8 cellular contexts compared by ENCODE assay signal in genomic region chr16:66552288-66553143, GRCh38. TPM values are rescaled to one million over a fixed set of nuclear protein-coding genes. Genes with fewer than 3 reads are reported as not detected.
A peak's percentile ranks its signal among the peaks of the same experiment; 100 is the strongest.
DNase-seq lines count a peak whose midpoint lies in the region; ATAC-seq and TF ChIP-seq lines count a peak whose summit lies in the region.

A gene with protein sequence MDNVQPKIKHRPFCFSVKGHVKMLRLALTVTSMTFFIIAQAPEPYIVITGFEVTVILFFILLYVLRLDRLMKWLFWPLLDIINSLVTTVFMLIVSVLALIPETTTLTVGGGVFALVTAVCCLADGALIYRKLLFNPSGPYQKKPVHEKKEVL (plus strand): TSS chr16:66552576. CDS start chr16:66552716, 140 bp downstream.

- H3K9me3 ChIP-seq in DND-41 (ENCODE audit: insufficient read depth, low read length, severe bottlenecking), result no peaks in the 10 kb centered on the region
- H3K9me3 ChIP-seq in RWPE2 (ENCODE audit: severe bottlenecking), result no peaks in the 10 kb centered on the region

- H3K4me3 ChIP-seq in DND-41 (ENCODE audit: low read depth in 1 of 2, low read length in 2 of 2) (peak within 1 kb of the TSS; percentile 36 to 86), LNCaP clone FGC (ENCODE audit: low read depth, low read length) (peak within 1 kb of the TSS; percentile 68), RWPE2 (ENCODE audit: severe bottlenecking) (peak within 1 kb of the TSS; percentile 40), fibroblast of mammary gland (ENCODE audit: control insufficient read depth, low read depth, low read length) (peak within 1 kb of the TSS; percentile 80)

- DNase-seq in DND-41 (peak; percentile 94), GOT3 (lab: John Stamatoyannopoulos, UW) (peak; percentile 61), LNCaP clone FGC (ENCODE audit: low read depth) (peak; percentile 50), RWPE2 (ENCODE audit: low spot score) (peak; percentile 82), fibroblast of mammary gland (ENCODE audit: low read depth) (peak; percentile 81), natural killer cell (peak; percentile 93)
- peak; percentile 89 for DNase-seq in stimulated activated naive B cell treated with anti-CD40 and anti-IgM and Interleukin-4, amounts not matched to agents 10 μg/mL and 1 μg/mL and 100 μg/mL, for 72 hours

- peak within 1 kb of the TSS; percentile 99 for H3K27ac Mint-ChIP-seq in activated T-helper 17 cell treated with anti-CD3 and anti-CD28 coated beads, Interleukin-2, amount 50 U/mL, for 72 hours
- H3K27ac Mint-ChIP-seq in natural killer cell, result peak within 1 kb of the TSS; percentile 96 to 97
- H3K27ac Mint-ChIP-seq in stimulated activated naive B cell treated with anti-CD40 and anti-IgM and Interleukin-4, amounts not matched to agents 10 μg/mL and 1 μg/mL and 100 μg/mL, for 72 hours, result peak within 1 kb of the TSS; percentile 97

- peaks cover 67% of the 10 kb centered on the region for H3K79me2 ChIP-seq in DND-41 (ENCODE audit: insufficient read depth, low read length)

- peak; percentile 63 for ATAC-seq in DND-41 (ENCODE audit: insufficient read depth, low read depth)
- peak; percentile 67 for ATAC-seq in RWPE2 (ENCODE audit: low read depth)
- peak; percentile 76 for ATAC-seq in activated T-helper 17 cell treated with anti-CD3 and anti-CD28 coated beads, Interleukin-2, amount 50 U/mL, for 72 hours (replicated peaks)
- ATAC-seq in natural killer cell, result peak; percentile 66 to 89 (median 85)
- ATAC-seq in stimulated activated naive B cell treated with anti-CD40 and anti-IgM and Interleukin-4, amounts not matched to agents 10 μg/mL and 1 μg/mL and 100 μg/mL, for 72 hours (replicated peaks), result peak; percentile 77 to 84

- H3K4me1 ChIP-seq in DND-41 (ENCODE audit: insufficient read depth, low read length), result peaks cover 92% of the 10 kb centered on the region
- H3K4me1 ChIP-seq in RWPE2 (ENCODE audit: insufficient read depth, poor library complexity, severe bottlenecking), result peaks cover 24% of the 10 kb centered on the region

- peaks cover 34% of the 10 kb centered on the region; the same call in 1 of the 2 replicates for H4K20me1 ChIP-seq in DND-41 (ENCODE audit: insufficient read depth, low read length)

- peak within 1 kb of the TSS; percentile 71 for H3K9ac ChIP-seq in DND-41 (ENCODE audit: low read depth, low read length)

- H3K36me3 Mint-ChIP-seq in activated T-helper 17 cell treated with anti-CD3 and anti-CD28 coated beads, Interleukin-2, amount 50 U/mL, for 72 hours (ENCODE audit: low read depth), result peaks cover 56% of the 10 kb centered on the region
- no peaks in the 10 kb centered on the region for H3K36me3 Mint-ChIP-seq in natural killer cell
- peaks cover 11 to 26% of the 10 kb centered on the region in 2 donors for H3K36me3 Mint-ChIP-seq in stimulated activated naive B cell treated with anti-CD40 and anti-IgM and Interleukin-4, amounts not matched to agents 10 μg/mL and 1 μg/mL and 100 μg/mL, for 72 hours

- H3K36me3 ChIP-seq in DND-41 (ENCODE audit: insufficient read depth, low read length), result peaks cover 41% of the 10 kb centered on the region
- peaks cover 34% of the 10 kb centered on the region for H3K36me3 ChIP-seq in RWPE2 (ENCODE audit: low read depth)

- H3K4me2 ChIP-seq in DND-41 (ENCODE audit: insufficient read depth, low read length), result peak within 1 kb of the TSS; percentile 70

- H3K27me3 ChIP-seq in DND-41 (ENCODE audit: insufficient read depth, low read length, poor library complexity) (no peaks in the 10 kb centered on the region), RWPE2 (ENCODE audit: insufficient read depth, poor library complexity, severe bottlenecking) (no peaks in the 10 kb centered on the region)

- intact Hi-C loops in natural killer cell (cut with micrococcal nuclease), result loop anchor here (5.0 kb wide), 1 partner anchor 50 kb away; the partner anchor contains the start of gene CMTM3

- no peaks in the 10 kb centered on the region for H3K9me3 Mint-ChIP-seq in activated T-helper 17 cell treated with anti-CD3 and anti-CD28 coated beads, Interleukin-2, amount 50 U/mL, for 72 hours
- no peaks in the 10 kb centered on the region for H3K9me3 Mint-ChIP-seq in natural killer cell
- peaks cover 0 to 2% of the 10 kb centered on the region in 2 donors for H3K9me3 Mint-ChIP-seq in stimulated activated naive B cell treated with anti-CD40 and anti-IgM and Interleukin-4, amounts not matched to agents 10 μg/mL and 1 μg/mL and 100 μg/mL, for 72 hours

- H3K4me1 Mint-ChIP-seq in activated T-helper 17 cell treated with anti-CD3 and anti-CD28 coated beads, Interleukin-2, amount 50 U/mL, for 72 hours, result peaks cover 65% of the 10 kb centered on the region
- peaks cover 81 to 82% of the 10 kb centered on the region in 2 donors for H3K4me1 Mint-ChIP-seq in natural killer cell
- peaks cover 63 to 80% of the 10 kb centered on the region in 2 donors for H3K4me1 Mint-ChIP-seq in stimulated activated naive B cell treated with anti-CD40 and anti-IgM and Interleukin-4, amounts not matched to agents 10 μg/mL and 1 μg/mL and 100 μg/mL, for 72 hours

- peak within 1 kb of the TSS; percentile 80 for H2AFZ ChIP-seq in DND-41 (ENCODE audit: low read depth, low read length)

- H3K27me3 Mint-ChIP-seq in activated T-helper 17 cell treated with anti-CD3 and anti-CD28 coated beads, Interleukin-2, amount 50 U/mL, for 72 hours, result no peaks in the 10 kb centered on the region
- H3K27me3 Mint-ChIP-seq in natural killer cell (ENCODE audit: low read depth in 2 of 2), result peaks cover 0 to 2% of the 10 kb centered on the region in 2 donors
- peaks cover 0 to 5% of the 10 kb centered on the region in 2 donors for H3K27me3 Mint-ChIP-seq in stimulated activated naive B cell treated with anti-CD40 and anti-IgM and Interleukin-4, amounts not matched to agents 10 μg/mL and 1 μg/mL and 100 μg/mL, for 72 hours

- H3K27ac ChIP-seq in DND-41 (ENCODE audit: low read length) (peak within 1 kb of the TSS; percentile 97), RWPE2 (ENCODE audit: poor library complexity, severe bottlenecking) (peak within 1 kb of the TSS; percentile 44)

- peak within 1 kb of the TSS; percentile 97 for H3K4me3 Mint-ChIP-seq in activated T-helper 17 cell treated with anti-CD3 and anti-CD28 coated beads, Interleukin-2, amount 50 U/mL, for 72 hours
- H3K4me3 Mint-ChIP-seq in natural killer cell, result peak within 1 kb of the TSS; percentile 89
- peak within 1 kb of the TSS; percentile 95 to 97 for H3K4me3 Mint-ChIP-seq in stimulated activated naive B cell treated with anti-CD40 and anti-IgM and Interleukin-4, amounts not matched to agents 10 μg/mL and 1 μg/mL and 100 μg/mL, for 72 hours

- TF ChIP-seq CTCF in DND-41 (IDR thresholded peaks at IDR 0.05; ENCODE audit: borderline replicate concordance, extremely low read depth, low read length, poor library complexity, severe bottlenecking) (no peak), LNCaP clone FGC (IDR thresholded peaks at IDR 0.05; ENCODE audit: control insufficient read depth, extremely low read depth, insufficient read depth) (no peak), RWPE2 (IDR thresholded peaks at IDR 0.05; ENCODE audit: poor library complexity, severe bottlenecking) (no peak), fibroblast of mammary gland (conservative IDR thresholded peaks at IDR 0.05; ENCODE audit: control insufficient read depth, insufficient read depth, low read depth, low read length) (no peak), natural killer cell (IDR thresholded peaks at IDR 0.05) (no peak)

RNA-seq across cellular contexts. Expression of the gene that starts here (rescaled TPM):
- 100 to 1,000 TPM; 117 to 155 TPM for total RNA-seq in activated T-helper 17 cell treated with anti-CD3 and anti-CD28 coated beads, Interleukin-2, amount 50 U/mL, for 72 hours
- 10 to 100 TPM; 48.0 to 69.7 (median 54.6) TPM for total RNA-seq in natural killer cell

Comparison
In these comparisons a context has a peak if more than half of its experiments do, and no peak if none do; other contexts are left out.
1. Peak in every context shown above with its lines: DNase-seq, ATAC-seq, H3K4me3 ChIP-seq and H3K27ac ChIP-seq.